Comparison of ENCODE assay signal across 8 cellular contexts in the genomic region with DNA sequence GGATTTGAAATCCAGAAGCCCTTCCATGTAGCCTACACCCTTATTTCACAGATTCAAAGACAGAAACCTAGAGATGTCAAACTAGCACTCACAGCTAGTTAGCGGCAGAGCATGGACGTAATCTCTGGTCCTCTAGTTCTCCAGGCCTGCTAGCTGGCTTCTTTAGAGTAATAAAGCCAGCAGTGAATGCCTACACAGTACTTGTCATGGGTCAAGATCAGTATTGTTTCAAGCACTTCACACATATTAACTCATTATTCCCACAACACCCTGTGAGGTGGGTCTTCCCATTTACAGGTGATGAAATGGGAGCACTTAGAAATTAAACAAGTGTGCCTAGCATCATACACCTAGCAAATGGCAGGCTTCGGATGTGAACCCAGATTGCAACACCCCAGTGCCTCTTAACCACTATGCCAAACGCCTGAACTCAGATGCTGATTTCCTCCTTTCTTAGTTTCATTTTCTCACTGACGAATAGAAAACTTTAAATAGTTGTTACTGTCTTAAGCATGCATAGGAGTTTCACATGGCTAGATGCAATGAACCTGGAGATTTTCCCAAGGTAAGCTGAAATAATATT. TPM values are rescaled to one million over a fixed set of nuclear protein-coding genes. Genes with fewer than 3 reads are reported as not detected.
A peak's percentile ranks its signal among the peaks of the same experiment; 100 is the strongest.
DNase-seq lines count a peak whose midpoint lies in the region; ATAC-seq, FAIRE-seq and TF ChIP-seq lines count a peak whose summit lies in the region.

No MANE protein-coding gene starts in this region.

- 55 to 61% (median 59%) methylated on average over 5 of the region's 5 CpGs for whole genome bisulfite sequencing in adrenal gland, 4 donors

- H3K27ac Mint-ChIP-seq in T-helper 2 cell treated with Interferon-gamma antibody and Interleukin-4, amounts not matched to agents 5 μg/mL and 100 μg/mL, for 36 hours: peak overlapping the region; percentile 77
- peak overlapping the region; percentile 80 to 95 (median 94) for H3K27ac Mint-ChIP-seq in naive thymus-derived CD8-positive, alpha-beta T cell

- TF ChIP-seq CTCF in AG10803 (conservative IDR thresholded peaks at IDR 0.05; ENCODE audit: low read length) (no peak), adrenal gland (IDR thresholded peaks at IDR 0.05) (no peak)

- H3K4me3 Mint-ChIP-seq in T-helper 2 cell treated with Interferon-gamma antibody and Interleukin-4, amounts not matched to agents 5 μg/mL and 100 μg/mL, for 36 hours: peak overlapping the region; percentile 82
- peak overlapping the region; percentile 74 to 89 (median 86) for H3K4me3 Mint-ChIP-seq in naive thymus-derived CD8-positive, alpha-beta T cell

- POLR2A ChIA-PET in naive thymus-derived CD8-positive, alpha-beta T cell (lab: Charles Lee): interaction anchor here (1.5 to 6.6 kb wide), 2 partner anchors 15 to 72 kb away, joined by 9 to 110 read pairs; partner anchors contain the start of gene ZBTB14

- DNase-seq in AG10803 (ENCODE audit: low read depth): peak; percentile 3
- peak; percentile 16 for DNase-seq in GM19239 (ENCODE audit: insufficient read length, low spot score)
- no peak for DNase-seq in T-helper 2 cell treated with Interferon-gamma antibody and Interleukin-4, amounts not matched to agents 5 μg/mL and 100 μg/mL, for 36 hours (ENCODE audit: low spot score)
- peak in 7 of 10 donors; percentile 19 to 65 (median 39) for DNase-seq in naive thymus-derived CD8-positive, alpha-beta T cell
- DNase-seq in adrenal gland: no peak
- DNase-seq in NCI-H1092 (lab: John Stamatoyannopoulos, UW): no peak
- DNase-seq in DMS79 treated with DMSO at 0.1 percent for 48 hours (lab: John Stamatoyannopoulos, UW): no peak

- peak; percentile 88 for FAIRE-seq in GM19239 (lab: Jason Lieb, UNC)

- H3K27ac ChIP-seq in adrenal gland: no peak overlapping the region

- H3K36me3 Mint-ChIP-seq in T-helper 2 cell treated with Interferon-gamma antibody and Interleukin-4, amounts not matched to agents 5 μg/mL and 100 μg/mL, for 36 hours (ENCODE audit: low read depth): no peaks in the 10 kb centered on the region
- H3K36me3 Mint-ChIP-seq in naive thymus-derived CD8-positive, alpha-beta T cell: peaks cover 0 to 4% (median 0%) of the 10 kb centered on the region in 3 donors

- H3K27me3 ChIP-seq in adrenal gland: no peaks in the 10 kb centered on the region

- no peaks in the 10 kb centered on the region for H3K27me3 Mint-ChIP-seq in T-helper 2 cell treated with Interferon-gamma antibody and Interleukin-4, amounts not matched to agents 5 μg/mL and 100 μg/mL, for 36 hours (ENCODE audit: low read depth)
- no peaks in the 10 kb centered on the region for H3K27me3 Mint-ChIP-seq in naive thymus-derived CD8-positive, alpha-beta T cell

- H3K4me1 ChIP-seq in adrenal gland (replicated peaks in 1 of 2): peaks cover 0 to 10% of the 10 kb centered on the region in 2 donors

- ATAC-seq in HG03139 (IDR thresholded peaks at IDR 0.05; ENCODE audit: unreplicated experiment): peak; percentile 98
- peak; percentile 96 to 98 for ATAC-seq in naive thymus-derived CD8-positive, alpha-beta T cell

- H3K36me3 ChIP-seq in adrenal gland (replicated peaks in 1 of 2): no peaks in the 10 kb centered on the region

- no peaks in the 10 kb centered on the region for H3K9me3 Mint-ChIP-seq in T-helper 2 cell treated with Interferon-gamma antibody and Interleukin-4, amounts not matched to agents 5 μg/mL and 100 μg/mL, for 36 hours
- no peaks in the 10 kb centered on the region for H3K9me3 Mint-ChIP-seq in naive thymus-derived CD8-positive, alpha-beta T cell

- intact Hi-C loops in adrenal gland (cut with DNase I): no loop called here

- TF ChIP-seq POLR2A in adrenal gland (IDR thresholded peaks at IDR 0.05): no peak

- H3K4me1 Mint-ChIP-seq in T-helper 2 cell treated with Interferon-gamma antibody and Interleukin-4, amounts not matched to agents 5 μg/mL and 100 μg/mL, for 36 hours (ENCODE audit: low read depth): peaks cover 20% of the 10 kb centered on the region
- peaks cover 13 to 32% (median 28%) of the 10 kb centered on the region in 4 donors for H3K4me1 Mint-ChIP-seq in naive thymus-derived CD8-positive, alpha-beta T cell

- H3K9me3 ChIP-seq in adrenal gland (replicated peaks in 1 of 3): no peaks in the 10 kb centered on the region

- H3K4me3 ChIP-seq in AG10803 (ENCODE audit: low read length) (0 out of 2 replicates have a peak overlapping the region, but pooled peaks have one; percentile 18), adrenal gland (no peak overlapping the region)

RNA-seq across cellular contexts. Expression of gene ZBTB14, which starts 14.5 kb away (rescaled TPM):
- total RNA-seq in naive thymus-derived CD8-positive, alpha-beta T cell: 10 to 100 TPM; 42.7 to 48.7 TPM
- polyA plus RNA-seq in naive thymus-derived CD8-positive, alpha-beta T cell: 10 to 100 TPM; 14.6 to 19.2 (median 18.4) TPM
- 10 to 100 TPM in 5 of 8 donors, 1 to 10 TPM in 3; 5.9 to 16.4 (median 10.6) TPM for total RNA-seq in adrenal gland
- polyA plus RNA-seq in adrenal gland: 10 to 100 TPM in 1 of 3 donors, 1 to 10 TPM in 2; 6.0 to 14.7 (median 6.9) TPM

Comparison
In these comparisons a context has a peak if more than half of its experiments do, and no peak if none do; other contexts are left out.
1. DNase-seq: peak in AG10803 (single experiment), GM19239 (single experiment) and naive thymus-derived CD8-positive, alpha-beta T cell (7 of 10); none in T-helper 2 cell treated with Interferon-gamma antibody and Interleukin-4, amounts not matched to agents 5 μg/mL and 100 μg/mL, for 36 hours (single experiment), adrenal gland (0 of 7), NCI-H1092 (single experiment) and DMS79 treated with DMSO at 0.1 percent for 48 hours (single experiment).